In the genomic region with DNA sequence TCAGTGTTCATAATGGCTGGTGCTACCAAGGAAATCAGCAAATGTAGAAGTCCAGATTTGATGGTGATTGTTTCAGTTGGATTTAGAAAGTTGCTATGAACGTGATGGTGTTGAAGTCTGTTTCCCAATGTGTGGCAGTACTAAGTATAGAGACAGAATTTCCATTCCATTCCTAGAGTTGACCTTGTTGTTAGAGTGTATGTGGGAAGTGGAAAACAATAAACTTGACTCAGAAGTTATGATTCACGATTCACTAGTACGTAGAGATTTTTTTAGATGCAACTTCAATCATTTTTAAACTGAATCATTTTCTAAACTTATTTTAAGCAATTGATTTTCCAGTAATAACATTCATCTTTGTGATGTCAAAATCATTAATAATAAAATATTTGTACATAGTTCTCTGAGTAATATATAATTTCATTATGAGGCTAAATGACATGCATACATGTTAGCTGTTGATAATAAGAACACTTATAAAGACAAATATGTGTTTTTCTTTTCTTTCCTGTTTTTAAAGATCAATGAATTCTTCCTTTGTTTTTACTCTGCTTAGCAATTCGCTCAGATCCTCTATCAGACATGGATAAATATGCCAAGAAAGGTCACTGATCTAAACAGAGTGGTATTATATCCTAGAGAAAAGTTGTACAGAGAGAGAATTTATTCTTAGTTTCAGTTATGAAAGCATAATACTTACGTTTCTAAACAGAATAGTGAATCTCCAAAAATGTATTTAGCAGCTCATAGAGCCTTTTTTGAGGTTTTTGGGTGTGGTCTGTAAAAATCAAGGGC, we compare ENCODE assay signal across 23 cellular contexts.
DNase-seq lines count a peak whose midpoint lies in the region; ATAC-seq and TF ChIP-seq lines count a peak whose summit lies in the region.
"Had no signal": no experiment of that assay in that cellular context is flagged by ENCODE, and none has a peak within 500 bp of the region (broad histone marks: within the 10 kb centered on the region; RNA-seq: fewer than 3 reads in every experiment).

No MANE protein-coding gene starts in this region.

- TF ChIP-seq CTCF in mammary epithelial cell (conservative IDR thresholded peaks at IDR 0.05 in 1 of 2, IDR thresholded peaks at IDR 0.05 in 1 of 2; ENCODE audit: extremely low read depth in 1 of 2, insufficient read depth in 1 of 2, low read depth in 1 of 2, low read length in 2 of 2) (no peak), fibroblast of villous mesenchyme (IDR thresholded peaks at IDR 0.05; ENCODE audit: insufficient read depth, low read depth, low read length) (no peak), thyroid gland (IDR thresholded peaks at IDR 0.05) (no peak)

- no peaks in the 10 kb centered on the region for H3K9me3 ChIP-seq in mammary epithelial cell (replicated peaks; ENCODE audit: insufficient read depth, low read length)
- H3K9me3 ChIP-seq in thyroid gland = no peaks in the 10 kb centered on the region
- H3K9me3 ChIP-seq: A549; BLaER1 treated with 17β-estradiol and CSF1 and Interleukin-3, amounts not matched to agents 10 nM and 100 nM had no signal

- H4K20me1 ChIP-seq in mammary epithelial cell (ENCODE audit: insufficient read depth, low read length) = no peaks in the 10 kb centered on the region
- H4K20me1 ChIP-seq: BLaER1 treated with 17β-estradiol and CSF1 and Interleukin-3, amounts not matched to agents 10 nM and 100 nM had no signal

- H3K27ac ChIP-seq in ACC112 (ENCODE audit: low read depth, low read length) = peak overlapping the region; percentile 47
- no peak overlapping the region for H3K27ac ChIP-seq in mammary epithelial cell (ENCODE audit: insufficient read depth, low read depth, low read length)
- H3K27ac ChIP-seq in thyroid gland = no peak overlapping the region
- H3K27ac ChIP-seq: A549; BLaER1 treated with 17β-estradiol and CSF1 and Interleukin-3, amounts not matched to agents 10 nM and 100 nM; HL-60 had no signal

- H3K4me1 ChIP-seq in ACC112 (ENCODE audit: control insufficient read depth, insufficient read depth, low read length, unreplicated experiment) = peaks cover 11% of the 10 kb centered on the region
- H3K4me1 ChIP-seq in mammary epithelial cell (ENCODE audit: insufficient read depth, low read length) = no peaks in the 10 kb centered on the region
- no peaks in the 10 kb centered on the region for H3K4me1 ChIP-seq in thyroid gland
- H3K4me1 ChIP-seq: A549 had no signal

- H2AFZ ChIP-seq in ACC112 (ENCODE audit: low read length, unreplicated experiment) (peak overlapping the region; percentile 24), mammary epithelial cell (ENCODE audit: low read depth, low read length) (no peak overlapping the region)

- H3K36me3 ChIP-seq in ACC112 (ENCODE audit: insufficient read depth, low read length) = no peaks in the 10 kb centered on the region
- H3K36me3 ChIP-seq in mammary epithelial cell (ENCODE audit: insufficient read depth, low read length) = no peaks in the 10 kb centered on the region
- no peaks in the 10 kb centered on the region for H3K36me3 ChIP-seq in thyroid gland
- H3K36me3 ChIP-seq: BLaER1 treated with 17β-estradiol and CSF1 and Interleukin-3, amounts not matched to agents 10 nM and 100 nM had no signal

- H3K4me2 ChIP-seq in mammary epithelial cell (ENCODE audit: insufficient read depth, low read depth, low read length) = no peak overlapping the region
- H3K4me2 ChIP-seq: A549; BLaER1 treated with 17β-estradiol and CSF1 and Interleukin-3, amounts not matched to agents 10 nM and 100 nM had no signal

- no peak overlapping the region for H3K9ac ChIP-seq in mammary epithelial cell (ENCODE audit: insufficient read depth, low read length)
- H3K9ac ChIP-seq: BLaER1 treated with 17β-estradiol and CSF1 and Interleukin-3, amounts not matched to agents 10 nM and 100 nM had no signal

- ATAC-seq in HG02610 (IDR thresholded peaks at IDR 0.05; ENCODE audit: unreplicated experiment) = no peak
- ATAC-seq: A549; CD8-positive, alpha-beta T cell; SK-N-SH treated with all-trans-retinoic acid at 6 μM for 48 hours had no signal

- H3K4me3 ChIP-seq in ACC112 (ENCODE audit: low read depth, low read length) (peak overlapping the region; percentile 45; the same call in 1 of the 2 replicates), mammary epithelial cell (replicated peaks in 1 of 3; ENCODE audit: insufficient read depth in 1 of 3, low read depth in 2 of 3, low read length in 3 of 3) (no peak overlapping the region), fibroblast of villous mesenchyme (ENCODE audit: low read depth, low read length) (no peak overlapping the region), thyroid gland (replicated peaks in 1 of 3) (no peak overlapping the region)
- H3K4me3 ChIP-seq: A549; BLaER1 treated with 17β-estradiol and CSF1 and Interleukin-3, amounts not matched to agents 10 nM and 100 nM had no signal

- TF ChIP-seq POLR2A in thyroid gland (IDR thresholded peaks at IDR 0.05) = no peak

- BruUV-seq in mammary epithelial cell (replicated peaks; lab: Mats Ljungman, UMichigan) = no TSS peak

- H3K79me2 ChIP-seq in ACC112 (ENCODE audit: control insufficient read depth, insufficient read depth, low read length, unreplicated experiment) (no peaks in the 10 kb centered on the region), mammary epithelial cell (ENCODE audit: insufficient read depth, low read length) (no peaks in the 10 kb centered on the region)

- CTCF ChIA-PET in mammary epithelial cell (lab: Charles Lee; ENCODE audit: low non-redundant PET) = no interaction called here

- H3K27me3 ChIP-seq in ACC112 (ENCODE audit: insufficient read depth, low read length) = no peaks in the 10 kb centered on the region
- no peaks in the 10 kb centered on the region for H3K27me3 ChIP-seq in mammary epithelial cell (ENCODE audit: insufficient read depth, low read length)
- H3K27me3 ChIP-seq in thyroid gland = no peaks in the 10 kb centered on the region
- H3K27me3 ChIP-seq: BLaER1 treated with 17β-estradiol and CSF1 and Interleukin-3, amounts not matched to agents 10 nM and 100 nM had no signal

- peak; percentile 4 for DNase-seq in LHCN-M2 (ENCODE audit: low read depth)
- DNase-seq in mammary epithelial cell = peak; percentile 8
- peak; percentile 41 for DNase-seq in fibroblast of villous mesenchyme (ENCODE audit: low read depth)
- no peak for DNase-seq in cardiac septum (ENCODE audit: low spot score)
- no peak for DNase-seq in thyroid gland
- DNase-seq: CD8-positive, alpha-beta T cell; H9; IMR-90; Karpas-422; MM.1S; NCI-H1092; NCI-H146; NCI-H2081 treated with DMSO at 0.1 percent for 48 hours; NCI-H510A; NCI-H748 treated with DMSO at 0.1 percent for 48 hours; NK-92 treated with Interleukin-12 subunit alpha and Interleukin-12 subunit beta, amount 100 ng/mL, for 24 hours; SHP77 treated with DMSO at 0.1 percent for 48 hours had no signal

- dilution Hi-C loops in mammary epithelial cell (cut with HindIII; ENCODE audit: low sequenced_read_pairs) = no loop called here

- WGBS in mammary epithelial cell (ENCODE audit: low coverage, missing lambda C conversion rate) = 58% methylated on average over 5 of the region's 5 CpGs
- 80 to 85% methylated on average over 5 of the region's 5 CpGs for WGBS in thyroid gland, 2 donors

- in situ Hi-C loops in mammary epithelial cell (cut with MboI; ENCODE audit: low sequenced_read_pairs in 2 of 2) = no loop called here

- intact Hi-C loops in mammary epithelial cell (cut with micrococcal nuclease) (no loop called here), cardiac septum (cut with DNase I) (no loop called here), thyroid gland (cut with DNase I) (no loop called here)

Comparison
In these comparisons a context has a peak if more than half of its experiments do, and no peak if none do; other contexts are left out.
1. DNase-seq: peak in LHCN-M2 (single experiment), mammary epithelial cell (single experiment) and fibroblast of villous mesenchyme (single experiment); none in cardiac septum (single experiment) and thyroid gland (0 of 2).